In genomic region chr15:41199470-41199869, GRCh38 we compare ENCODE assay signal across 32 cellular contexts. TPM values are rescaled to one million over a fixed set of nuclear protein-coding genes. Genes with fewer than 3 reads are reported as not detected.
"Had no signal": no experiment of that assay in that cellular context is flagged by ENCODE, and none has a peak within 500 bp of the region (broad histone marks: within the 10 kb centered on the region; RNA-seq: fewer than 3 reads in every experiment).

No MANE protein-coding gene starts in this region.

- FAIRE-seq: keratinocyte had no signal

- H3K27ac Mint-ChIP-seq: naive thymus-derived CD8-positive, alpha-beta T cell; nephron; progenitor cell of endocrine pancreas; stimulated activated naive B cell treated with anti-CD40 and anti-IgM and Interleukin-4, amounts not matched to agents 10 μg/mL and 1 μg/mL and 100 μg/mL, for 72 hours had no signal

- H3K27me3 ChIP-seq: left lung, right atrium auricular region, right lobe of liver, stomach, testis, thyroid gland, transverse colon, upper lobe of left lung, vagina had no signal

- DNase-seq: hippocampal formation; left colon; left lung; lower lobe of right lung; mammary epithelial cell; mesenchymal stem cell; naive thymus-derived CD8-positive, alpha-beta T cell; nucleus accumbens; right lobe of liver; stimulated activated CD4-positive, alpha-beta T cell treated with anti-CD3 and anti-CD28 coated beads, Interleukin-12 subunit alpha, Interleukin-12 subunit beta, amount 100 ng/mL, for 4 hours; stimulated activated CD4-positive, alpha-beta T cell treated with anti-CD3 and anti-CD28 coated beads, Interleukin-15, amount 100 ng/mL, for 24 hours; stimulated activated CD4-positive, alpha-beta T cell treated with anti-CD3 and anti-CD28 coated beads, Interleukin-2, amount 100 ng/mL, for 24 hours; stimulated activated CD4-positive, alpha-beta T cell treated with anti-CD3 and anti-CD28 coated beads, Interleukin-4, amount 100 ng/mL, for 1 hour; stimulated activated naive B cell treated with anti-CD40 and anti-IgM and Interleukin-4, amounts not matched to agents 10 μg/mL and 1 μg/mL and 100 μg/mL, for 72 hours; stimulated activated naive CD8-positive, alpha-beta T cell treated with anti-CD3 and anti-CD28 coated beads, Interleukin-15, Interleukin-2, amounts not matched to agents 100 U/mL and 50 U/mL, for 24 hours; stomach; testis; thyroid gland; transverse colon; upper lobe of left lung had no signal

- H3K27ac ChIP-seq: left lung, lower lobe of right lung, right atrium auricular region, right lobe of liver, stomach, testis, thyroid gland, transverse colon, upper lobe of left lung, vagina had no signal

- H3K36me3 Mint-ChIP-seq: naive thymus-derived CD8-positive, alpha-beta T cell; stimulated activated naive B cell treated with anti-CD40 and anti-IgM and Interleukin-4, amounts not matched to agents 10 μg/mL and 1 μg/mL and 100 μg/mL, for 72 hours had no signal

- H3K36me3 ChIP-seq: left lung, lower lobe of right lung, right atrium auricular region, right lobe of liver, stomach, thyroid gland, transverse colon, upper lobe of left lung, vagina had no signal

- H3K4me3 ChIP-seq: left lung, lower lobe of right lung, right atrium auricular region, right lobe of liver, stomach, testis, thyroid gland, transverse colon, upper lobe of left lung, vagina had no signal

- H3K9me3 Mint-ChIP-seq: naive thymus-derived CD8-positive, alpha-beta T cell; nephron; neural crest cell; stimulated activated naive B cell treated with anti-CD40 and anti-IgM and Interleukin-4, amounts not matched to agents 10 μg/mL and 1 μg/mL and 100 μg/mL, for 72 hours had no signal

- H3K9me3 ChIP-seq: left lung, lower lobe of right lung, right atrium auricular region, right lobe of liver, stomach, testis, thyroid gland, transverse colon, upper lobe of left lung, vagina had no signal

- ATAC-seq: left colon; left lung; lower lobe of right lung; naive thymus-derived CD8-positive, alpha-beta T cell; right lobe of liver; stimulated activated naive B cell treated with anti-CD40 and anti-IgM and Interleukin-4, amounts not matched to agents 10 μg/mL and 1 μg/mL and 100 μg/mL, for 72 hours; stimulated activated naive CD8-positive, alpha-beta T cell treated with anti-CD3 and anti-CD28 coated beads, Interleukin-15, Interleukin-2, amounts not matched to agents 100 U/mL and 50 U/mL, for 24 hours had no signal

- H3K4me1 ChIP-seq: left lung, lower lobe of right lung, right atrium auricular region, right lobe of liver, stomach, testis, thyroid gland, transverse colon, upper lobe of left lung, vagina had no signal

RNA-seq across cellular contexts. Expression of gene EXD1, which starts 31.1 kb away (rescaled TPM):
- total RNA-seq: left colon; left lung; liver; lower lobe of right lung; mammary epithelial cell; naive thymus-derived CD8-positive, alpha-beta T cell; neural crest cell; osteocyte; progenitor cell of endocrine pancreas; pulmonary artery endothelial cell; renal cortical epithelial cell; right atrium auricular region; skeletal muscle tissue; stomach; transverse colon; urinary bladder; vagina had no signal
- polyA plus RNA-seq: liver; naive thymus-derived CD8-positive, alpha-beta T cell; stomach; urinary bladder had no signal
